Comparison of ENCODE assay signal across 11 cellular contexts in the genomic region with DNA sequence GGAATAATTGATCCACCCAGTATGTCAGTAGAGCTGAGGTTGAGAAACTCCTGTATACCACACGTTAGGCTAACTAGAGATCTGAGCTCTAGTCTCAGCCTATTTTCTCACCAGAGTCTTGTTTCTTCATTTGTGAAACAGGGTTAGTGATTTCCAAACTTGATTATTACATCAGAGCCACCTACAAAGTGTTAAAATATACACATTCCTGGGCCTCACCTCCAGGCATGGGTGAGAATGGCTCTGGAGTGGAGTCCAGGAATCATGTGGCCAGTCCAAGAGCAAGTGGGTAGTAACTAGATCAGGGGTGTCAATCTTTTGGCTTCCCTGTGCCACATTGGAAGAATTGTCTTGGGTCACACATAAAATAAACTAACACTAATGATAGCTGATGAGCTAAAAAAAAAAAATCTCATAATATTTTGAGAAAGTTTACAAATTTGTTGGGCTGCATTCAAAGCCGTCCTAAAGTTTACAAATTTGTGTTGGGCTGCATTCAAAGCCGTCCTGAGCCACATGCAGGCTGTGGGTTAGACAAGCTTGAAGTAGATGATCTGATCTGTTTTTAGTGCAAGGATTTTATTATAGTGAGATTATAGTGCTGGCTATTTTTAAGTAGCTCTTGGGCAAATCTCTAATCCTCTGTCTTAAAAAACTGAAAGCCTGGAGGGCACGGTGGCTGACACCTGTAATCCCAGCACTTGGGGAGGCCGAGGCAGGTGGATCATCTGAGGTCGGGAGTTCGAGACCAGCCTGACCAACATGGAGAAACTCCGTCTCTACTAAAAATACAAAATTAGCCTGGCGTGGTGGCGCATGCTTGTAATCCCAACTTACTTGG. TPM values are rescaled to one million over a fixed set of nuclear protein-coding genes. Genes with fewer than 3 reads are reported as not detected.
A peak's percentile ranks its signal among the peaks of the same experiment; 100 is the strongest.
DNase-seq lines count a peak whose midpoint lies in the region; ATAC-seq, FAIRE-seq and TF ChIP-seq lines count a peak whose summit lies in the region.
"Had no signal": no experiment of that assay in that cellular context is flagged by ENCODE, and none has a peak within 500 bp of the region (broad histone marks: within the 10 kb centered on the region; RNA-seq: fewer than 3 reads in every experiment).

No MANE protein-coding gene starts in this region.

- no peaks in the 10 kb centered on the region for H3K9me3 Mint-ChIP-seq in activated T-cell treated with anti-CD3 and anti-CD28 coated beads, Interleukin-2, amount 50 U/mL, for 4 hours
- no peaks in the 10 kb centered on the region for H3K9me3 Mint-ChIP-seq in stimulated activated naive CD8-positive, alpha-beta T cell treated with anti-CD3 and anti-CD28 coated beads, Interleukin-15, amount 100 ng/mL, for 72 hours

- no peak for FAIRE-seq in kidney (lab: Jason Lieb, UNC)

- peak overlapping the region; percentile 69 to 95 for H3K27ac Mint-ChIP-seq in stimulated activated naive CD8-positive, alpha-beta T cell treated with anti-CD3 and anti-CD28 coated beads, Interleukin-15, amount 100 ng/mL, for 72 hours

- H3K9ac ChIP-seq in kidney (ENCODE audit: low read length in 2 of 2), result no peak overlapping the region

- peak overlapping the region; percentile 4 for H3K4me3 ChIP-seq in RWPE2 (ENCODE audit: severe bottlenecking)
- H3K4me3 ChIP-seq in fibroblast of mammary gland (ENCODE audit: control insufficient read depth, low read depth, low read length), result peak overlapping the region; percentile 86
- no peak overlapping the region for H3K4me3 ChIP-seq in kidney (ENCODE audit: low read length in 2 of 2)
- H3K4me3 ChIP-seq: ascending aorta, SJCRH30 had no signal

- intact Hi-C loops in kidney (cut with DNase I), result no loop called here

- H3K36me3 Mint-ChIP-seq in activated T-cell treated with anti-CD3 and anti-CD28 coated beads, Interleukin-2, amount 50 U/mL, for 4 hours (ENCODE audit: insufficient read depth), result peaks cover 46% of the 10 kb centered on the region

- H3K27me3 ChIP-seq in RWPE2 (ENCODE audit: insufficient read depth, poor library complexity, severe bottlenecking), result no peaks in the 10 kb centered on the region
- H3K27me3 ChIP-seq: ascending aorta, SJCRH30 had no signal

- H3K4me1 ChIP-seq in RWPE2 (ENCODE audit: insufficient read depth, poor library complexity, severe bottlenecking) (peaks cover 54% of the 10 kb centered on the region), kidney (ENCODE audit: control insufficient read depth in 1 of 2, insufficient read depth in 1 of 2, low read depth in 1 of 2, low read length in 2 of 2) (peaks cover 17 to 18% of the 10 kb centered on the region in 2 donors)

- no peaks in the 10 kb centered on the region for H3K27me3 Mint-ChIP-seq in activated T-cell treated with anti-CD3 and anti-CD28 coated beads, Interleukin-2, amount 50 U/mL, for 4 hours (ENCODE audit: low read depth)
- no peaks in the 10 kb centered on the region for H3K27me3 Mint-ChIP-seq in stimulated activated naive CD8-positive, alpha-beta T cell treated with anti-CD3 and anti-CD28 coated beads, Interleukin-15, amount 100 ng/mL, for 72 hours

- H3K36me3 ChIP-seq in RWPE2 (ENCODE audit: low read depth) (peaks cover 67% of the 10 kb centered on the region), kidney (ENCODE audit: control insufficient read depth in 1 of 2, insufficient read depth in 2 of 2, low read length in 2 of 2) (peaks cover 10 to 29% of the 10 kb centered on the region in 2 donors)

- ATAC-seq in activated T-cell treated with anti-CD3 and anti-CD28 coated beads, Interleukin-2, amount 50 U/mL, for 4 hours, result no peak
- ATAC-seq in RWPE2 (ENCODE audit: low read depth) (no peak), GM21529 (IDR thresholded peaks at IDR 0.05; ENCODE audit: unreplicated experiment) (no peak)
- ATAC-seq in stimulated activated naive CD8-positive, alpha-beta T cell treated with anti-CD3 and anti-CD28 coated beads, Interleukin-15, amount 100 ng/mL, for 72 hours, result no peak

- TF ChIP-seq CTCF in RWPE2 (IDR thresholded peaks at IDR 0.05; ENCODE audit: poor library complexity, severe bottlenecking) (no peak), fibroblast of mammary gland (conservative IDR thresholded peaks at IDR 0.05; ENCODE audit: control insufficient read depth, insufficient read depth, low read depth, low read length) (no peak), kidney (IDR thresholded peaks at IDR 0.05; ENCODE audit: borderline replicate concordance, extremely low read depth, insufficient read depth) (no peak)

- H3K4me1 Mint-ChIP-seq in activated T-cell treated with anti-CD3 and anti-CD28 coated beads, Interleukin-2, amount 50 U/mL, for 4 hours (ENCODE audit: low read depth), result peaks cover 62% of the 10 kb centered on the region
- H3K4me1 Mint-ChIP-seq in stimulated activated naive CD8-positive, alpha-beta T cell treated with anti-CD3 and anti-CD28 coated beads, Interleukin-15, amount 100 ng/mL, for 72 hours, result peaks cover 85% of the 10 kb centered on the region

- no peak for DNase-seq in activated T-cell treated with anti-CD3 and anti-CD28 coated beads, Interleukin-2, amount 50 U/mL, for 4 hours
- no peak for DNase-seq in activated T-cell treated with anti-CD3 and anti-CD28 coated beads, Interleukin-2, amount 50 U/mL, for 48 hours
- DNase-seq in RWPE2 (ENCODE audit: low spot score), result no peak
- DNase-seq in fibroblast of mammary gland (ENCODE audit: low read depth), result no peak
- DNase-seq in stimulated activated naive CD8-positive, alpha-beta T cell treated with anti-CD3 and anti-CD28 coated beads, Interleukin-15, amount 100 ng/mL, for 72 hours, result no peak
- no peak for DNase-seq in kidney
- no peak for DNase-seq in KG1 (lab: John Stamatoyannopoulos, UW)
- DNase-seq: COR-L47, SJCRH30 had no signal

- peak overlapping the region; percentile 99 for H3K4me3 Mint-ChIP-seq in activated T-cell treated with anti-CD3 and anti-CD28 coated beads, Interleukin-2, amount 50 U/mL, for 4 hours
- peak overlapping the region; percentile 77 to 100 for H3K4me3 Mint-ChIP-seq in stimulated activated naive CD8-positive, alpha-beta T cell treated with anti-CD3 and anti-CD28 coated beads, Interleukin-15, amount 100 ng/mL, for 72 hours

- H3K27ac ChIP-seq in RWPE2 (ENCODE audit: poor library complexity, severe bottlenecking) (peak overlapping the region; percentile 82), kidney (ENCODE audit: low read depth in 2 of 2, low read length in 2 of 2) (no peak overlapping the region)
- H3K27ac ChIP-seq: ascending aorta, SJCRH30 had no signal

- H3K9me3 ChIP-seq in RWPE2 (ENCODE audit: severe bottlenecking), result no peaks in the 10 kb centered on the region
- H3K9me3 ChIP-seq in kidney (ENCODE audit: control insufficient read depth in 1 of 2, low read length in 2 of 2), result no peaks in the 10 kb centered on the region
- H3K9me3 ChIP-seq: ascending aorta, SJCRH30 had no signal

RNA-seq across cellular contexts. Expression of gene PRCD, which starts 20.4 kb away (rescaled TPM):
- not detected for total RNA-seq in activated T-cell treated with anti-CD3 and anti-CD28 coated beads, Interleukin-2, amount 50 U/mL, for 4 hours
- 2.2 TPM for total RNA-seq in kidney
- not detected for polyA plus RNA-seq in kidney (ENCODE audit: insufficient read depth, low read depth, low replicate concordance)

RNA-seq across cellular contexts. Expression of gene CYGB, which starts 22.7 kb away (rescaled TPM):
- total RNA-seq in activated T-cell treated with anti-CD3 and anti-CD28 coated beads, Interleukin-2, amount 50 U/mL, for 4 hours, result not detected
- 12.6 TPM for total RNA-seq in kidney
- polyA plus RNA-seq in kidney (ENCODE audit: insufficient read depth, low read depth, low replicate concordance), result 6.7 TPM
- total RNA-seq: SJCRH30 had no signal

RNA-seq across cellular contexts. Expression of gene ST6GALNAC2, which starts 25.4 kb away (rescaled TPM):
- total RNA-seq in activated T-cell treated with anti-CD3 and anti-CD28 coated beads, Interleukin-2, amount 50 U/mL, for 4 hours, result not detected
- total RNA-seq in kidney, result 28.6 TPM
- polyA plus RNA-seq in kidney (ENCODE audit: insufficient read depth, low read depth, low replicate concordance), result 6.5 TPM
- total RNA-seq: SJCRH30 had no signal

RNA-seq across cellular contexts. Expression of gene RHBDF2, which starts 59.0 kb away (rescaled TPM):
- total RNA-seq in activated T-cell treated with anti-CD3 and anti-CD28 coated beads, Interleukin-2, amount 50 U/mL, for 4 hours, result 10 to 100 TPM; 29.5 to 37.0 (median 34.3) TPM
- 58.6 TPM for total RNA-seq in kidney
- 6.8 TPM for polyA plus RNA-seq in kidney (ENCODE audit: insufficient read depth, low read depth, low replicate concordance)

Comparison
In these comparisons a context has a peak if more than half of its experiments do, and no peak if none do; other contexts are left out.
1. H3K4me3 ChIP-seq: peak in RWPE2 (single experiment) and fibroblast of mammary gland (single experiment); none in kidney (0 of 2).
2. RNA of gene CYGB, which starts 22.7 kb away (total RNA-seq): 12.6 TPM in kidney (single experiment); not detected in activated T-cell treated with anti-CD3 and anti-CD28 coated beads, Interleukin-2, amount 50 U/mL, for 4 hours; every median in the first group is over 10 times any median in the second.
3. RNA of gene ST6GALNAC2, which starts 25.4 kb away (total RNA-seq): 28.6 TPM in kidney (single experiment); not detected in activated T-cell treated with anti-CD3 and anti-CD28 coated beads, Interleukin-2, amount 50 U/mL, for 4 hours; every median in the first group is over 10 times any median in the second.